Comparison of ENCODE assay signal across 8 cellular contexts in genomic region chr5:10607023-10607665, GRCh38. TPM values are rescaled to one million over a fixed set of nuclear protein-coding genes. Genes with fewer than 3 reads are reported as not detected.
DNase-seq lines count a peak whose midpoint lies in the region; ATAC-seq and TF ChIP-seq lines count a peak whose summit lies in the region.

No MANE protein-coding gene starts in this region.

- H3K9me3 Mint-ChIP-seq in activated naive CD4-positive, alpha-beta T cell treated with anti-CD3 and anti-CD28 coated beads for 36 hours = no peaks in the 10 kb centered on the region
- H3K9me3 Mint-ChIP-seq in mesothelial cell of epicardium = no peaks in the 10 kb centered on the region
- no peaks in the 10 kb centered on the region for H3K9me3 Mint-ChIP-seq in activated T-helper 17 cell treated with anti-CD3 and anti-CD28 coated beads, Interleukin-2, amount 50 U/mL, for 72 hours

- peak; percentile 75 for ATAC-seq in HG02870 (IDR thresholded peaks at IDR 0.05; ENCODE audit: unreplicated experiment)
- ATAC-seq in activated T-helper 17 cell treated with anti-CD3 and anti-CD28 coated beads, Interleukin-2, amount 50 U/mL, for 72 hours (replicated peaks) = no peak

- in situ Hi-C loops in astrocyte of the spinal cord (cut with HindIII; ENCODE audit: low sequenced_read_pairs) = no loop called here

- no peak overlapping the region for H3K4me3 ChIP-seq in astrocyte of the spinal cord (ENCODE audit: low read depth, low read length)

- peaks cover 20% of the 10 kb centered on the region for H3K27me3 Mint-ChIP-seq in activated naive CD4-positive, alpha-beta T cell treated with anti-CD3 and anti-CD28 coated beads for 36 hours (ENCODE audit: low read depth)
- no peaks in the 10 kb centered on the region for H3K27me3 Mint-ChIP-seq in mesothelial cell of epicardium (ENCODE audit: low read depth)
- no peaks in the 10 kb centered on the region for H3K27me3 Mint-ChIP-seq in activated T-helper 17 cell treated with anti-CD3 and anti-CD28 coated beads, Interleukin-2, amount 50 U/mL, for 72 hours

- no peak overlapping the region for H3K27ac Mint-ChIP-seq in activated naive CD4-positive, alpha-beta T cell treated with anti-CD3 and anti-CD28 coated beads for 36 hours
- peak overlapping the region; percentile 84 for H3K27ac Mint-ChIP-seq in mesothelial cell of epicardium
- H3K27ac Mint-ChIP-seq in activated T-helper 17 cell treated with anti-CD3 and anti-CD28 coated beads, Interleukin-2, amount 50 U/mL, for 72 hours = no peak overlapping the region

- DNase-seq in activated naive CD4-positive, alpha-beta T cell treated with anti-CD3 and anti-CD28 coated beads for 36 hours = peak; percentile 17
- DNase-seq in activated naive CD4-positive, alpha-beta T cell (lab: John Stamatoyannopoulos, UW) = no peak
- peak; percentile 56 for DNase-seq in NCI-H2171 (lab: John Stamatoyannopoulos, UW)
- peak; percentile 76 for DNase-seq in astrocyte of the spinal cord (ENCODE audit: low read depth, low spot score)
- DNase-seq in mesothelial cell of epicardium (ENCODE audit: low spot score in 2 of 2, unreplicated experiment in 2 of 2) = no peak
- DNase-seq in NCI-H146 treated with DMSO at 0.1 percent for 48 hours (lab: John Stamatoyannopoulos, UW; ENCODE audit: unreplicated experiment) = no peak

- intact Hi-C loops in activated naive CD4-positive, alpha-beta T cell treated with anti-CD3 and anti-CD28 coated beads for 36 hours (cut with micrococcal nuclease) = no loop called here

- H3K36me3 Mint-ChIP-seq in activated naive CD4-positive, alpha-beta T cell treated with anti-CD3 and anti-CD28 coated beads for 36 hours (ENCODE audit: low read depth) = no peaks in the 10 kb centered on the region
- H3K36me3 Mint-ChIP-seq in mesothelial cell of epicardium = no peaks in the 10 kb centered on the region
- no peaks in the 10 kb centered on the region for H3K36me3 Mint-ChIP-seq in activated T-helper 17 cell treated with anti-CD3 and anti-CD28 coated beads, Interleukin-2, amount 50 U/mL, for 72 hours (ENCODE audit: low read depth)

- no peak for TF ChIP-seq CTCF in astrocyte of the spinal cord (IDR thresholded peaks at IDR 0.05; ENCODE audit: low read depth, low read length)
- no peak for TF ChIP-seq CTCF in mesothelial cell of epicardium (IDR thresholded peaks at IDR 0.05; ENCODE audit: unreplicated experiment)

- peaks cover 11% of the 10 kb centered on the region for H3K4me1 Mint-ChIP-seq in activated naive CD4-positive, alpha-beta T cell treated with anti-CD3 and anti-CD28 coated beads for 36 hours (ENCODE audit: low read depth)
- H3K4me1 Mint-ChIP-seq in mesothelial cell of epicardium = peaks cover 17% of the 10 kb centered on the region
- H3K4me1 Mint-ChIP-seq in activated T-helper 17 cell treated with anti-CD3 and anti-CD28 coated beads, Interleukin-2, amount 50 U/mL, for 72 hours = peaks cover 6% of the 10 kb centered on the region

- CTCF ChIA-PET in activated naive CD4-positive, alpha-beta T cell treated with anti-CD3 and anti-CD28 coated beads for 36 hours (lab: Charles Lee) = interaction anchor here (0.6 to 3.6 kb wide), 4 partner anchors 13 to 95 kb away, joined by 3 to 18 read pairs (median 6); no protein-coding TSS in a partner anchor

- no peak overlapping the region for H3K4me3 Mint-ChIP-seq in activated naive CD4-positive, alpha-beta T cell treated with anti-CD3 and anti-CD28 coated beads for 36 hours
- H3K4me3 Mint-ChIP-seq in mesothelial cell of epicardium = no peak overlapping the region
- H3K4me3 Mint-ChIP-seq in activated T-helper 17 cell treated with anti-CD3 and anti-CD28 coated beads, Interleukin-2, amount 50 U/mL, for 72 hours = no peak overlapping the region

RNA-seq across cellular contexts. Expression of gene ANKRD33B, which starts 43.3 kb away (rescaled TPM):
- total RNA-seq in activated naive CD4-positive, alpha-beta T cell treated with anti-CD3 and anti-CD28 coated beads for 36 hours = 1 to 10 TPM; 1.9 to 2.5 TPM
- total RNA-seq in mesothelial cell of epicardium = 3.2 to 3.8 TPM (median 3.5 TPM) in 3 replicates
- total RNA-seq in activated T-helper 17 cell treated with anti-CD3 and anti-CD28 coated beads, Interleukin-2, amount 50 U/mL, for 72 hours = 10 to 100 TPM in 1 of 2 donors, 1 to 10 TPM in 1; 7.8 to 12.2 TPM

Comparison
In these comparisons a context has a peak if more than half of its experiments do, and no peak if none do; other contexts are left out.
1. DNase-seq: peak in activated naive CD4-positive, alpha-beta T cell treated with anti-CD3 and anti-CD28 coated beads for 36 hours (single experiment), NCI-H2171 (single experiment) and astrocyte of the spinal cord (single experiment); none in activated naive CD4-positive, alpha-beta T cell (0 of 4), mesothelial cell of epicardium (0 of 2) and NCI-H146 treated with DMSO at 0.1 percent for 48 hours (single experiment).